8 cellular contexts compared by ENCODE assay signal in genomic region chr15:66504563-66505429, GRCh38. TPM values are rescaled to one million over a fixed set of nuclear protein-coding genes. Genes with fewer than 3 reads are reported as not detected.
DNase-seq lines count a peak whose midpoint lies in the region; ATAC-seq, FAIRE-seq and TF ChIP-seq lines count a peak whose summit lies in the region.

TSS of gene RPL4 (minus strand) at chr15:66504855. CDS start at chr15:66504790, 65 bp downstream.
TSS of gene ZWILCH (plus strand) at chr15:66505326. CDS start at chr15:66505339, 13 bp downstream.

- POLR2A ChIA-PET in CD4-positive, alpha-beta memory T cell (lab: Charles Lee; ENCODE audit: partially characterized antibody) = interaction anchor here (0.6 to 3.7 kb wide), 17 partner anchors 8 to 1394 kb away, joined by 3 to 44 read pairs (median 5); partner anchors contain the start of genes DIS3L, MAP2K1, RAB11A and SNAPC5
- POLR2A ChIA-PET in endothelial cell of umbilical vein (lab: Charles Lee) = interaction anchor here (1.2 kb wide), 1 partner anchor 610 kb away, joined by 3 read pairs; no protein-coding TSS in a partner anchor

- peaks cover 37% of the 10 kb centered on the region for H3K36me3 ChIP-seq in CD4-positive, alpha-beta memory T cell (ENCODE audit: insufficient read depth, low read length)
- peaks cover 51% of the 10 kb centered on the region for H3K36me3 ChIP-seq in OCI-LY1 (ENCODE audit: insufficient read depth, low read length)
- peaks cover 20 to 27% of the 10 kb centered on the region in 2 experiments for H3K36me3 ChIP-seq in endothelial cell of umbilical vein (ENCODE audit: control insufficient read depth in 2 of 2, extremely low read depth in 1 of 2, insufficient read depth in 2 of 2, low read length in 2 of 2)

- intact Hi-C loops in CD4-positive, alpha-beta memory T cell (cut with micrococcal nuclease) = loop anchor here (1.0 to 10.0 kb wide), 6 partner anchors 7 to 1200 kb away; partner anchors contain the start of genes MAP2K1, MAP2K5, RNU5B-1 and SNAPC5
- intact Hi-C loops in endothelial cell of umbilical vein (cut with micrococcal nuclease) = loop anchor here (2.0 to 5.0 kb wide), 3 partner anchors 62 to 348 kb away; partner anchors contain the start of gene SMAD6

- peaks cover 30 to 60% of the 10 kb centered on the region in 2 donors for H3K36me3 Mint-ChIP-seq in CD4-positive, alpha-beta memory T cell

- peak within 1 kb of the TSS; percentile 98 to 100 (median 100) for H3K4me3 Mint-ChIP-seq in CD4-positive, alpha-beta memory T cell

- H3K4me2 ChIP-seq in OCI-LY1 (ENCODE audit: low read length) (peak within 1 kb of the TSS; percentile 95), endothelial cell of umbilical vein (ENCODE audit: insufficient read depth, low read length) (peak within 1 kb of the TSS; percentile 98)

- no peaks in the 10 kb centered on the region for H4K20me1 ChIP-seq in OCI-LY1 (ENCODE audit: insufficient read depth, low read length)
- no peaks in the 10 kb centered on the region for H4K20me1 ChIP-seq in endothelial cell of umbilical vein (replicated peaks; ENCODE audit: control insufficient read depth, extremely low read depth, insufficient read depth, low read length)

- peak within 1 kb of the TSS; percentile 94; the same call in 1 of the 2 replicates for H2AFZ ChIP-seq in OCI-LY1 (ENCODE audit: low read length)
- H2AFZ ChIP-seq in endothelial cell of umbilical vein (ENCODE audit: low read depth, low read length) = peak within 1 kb of the TSS; percentile 84

- H3F3A ChIP-seq in OCI-LY1 (ENCODE audit: insufficient read depth, low read length) = peaks cover 16% of the 10 kb centered on the region

- H3K9ac ChIP-seq in OCI-LY1 (ENCODE audit: low read length) = peak within 1 kb of the TSS; percentile 89
- H3K9ac ChIP-seq in endothelial cell of umbilical vein (replicated peaks; ENCODE audit: extremely low read depth, insufficient read depth, low read length) = peak within 1 kb of the TSS; percentile 98

- peak; percentile 79 for FAIRE-seq in endothelial cell of umbilical vein (lab: Jason Lieb, UNC)

- H3K9me3 Mint-ChIP-seq in CD4-positive, alpha-beta memory T cell = peaks cover 0 to 3% (median 0%) of the 10 kb centered on the region in 8 donors

- H3K4me1 ChIP-seq in CD4-positive, alpha-beta memory T cell (ENCODE audit: insufficient read depth, low read length) = peaks cover 35% of the 10 kb centered on the region
- H3K4me1 ChIP-seq in OCI-LY1 (ENCODE audit: insufficient read depth, low read length, severe bottlenecking) (peaks cover 39% of the 10 kb centered on the region), endothelial cell of umbilical vein (ENCODE audit: control insufficient read depth, extremely low read depth, insufficient read depth, low read length) (peaks cover 28% of the 10 kb centered on the region)

- H3K27me3 ChIP-seq in CD4-positive, alpha-beta memory T cell (ENCODE audit: insufficient read depth, low read length) = no peaks in the 10 kb centered on the region
- H3K27me3 ChIP-seq in OCI-LY1 (ENCODE audit: insufficient read depth, low read length) (no peaks in the 10 kb centered on the region), endothelial cell of umbilical vein (ENCODE audit: control insufficient read depth in 2 of 2, insufficient read depth in 2 of 2, low read length in 2 of 2) (no peaks in the 10 kb centered on the region)

- peaks cover 47% of the 10 kb centered on the region for H3K79me2 ChIP-seq in OCI-LY1 (ENCODE audit: insufficient read depth, low read length)
- H3K79me2 ChIP-seq in endothelial cell of umbilical vein (ENCODE audit: control insufficient read depth, insufficient read depth, low read length) = peaks cover 74% of the 10 kb centered on the region

- TF ChIP-seq CTCF in OCI-LY1 (IDR thresholded peaks at IDR 0.05; ENCODE audit: low read length) (no peak), endothelial cell of umbilical vein (IDR thresholded peaks at IDR 0.05; ENCODE audit: extremely low read depth in 1 of 2, insufficient read depth in 1 of 2, low read depth in 1 of 2, low read length in 2 of 2) (no peak)

- CTCF ChIA-PET in CD4-positive, alpha-beta memory T cell (lab: Charles Lee; ENCODE audit: partially characterized antibody) = interaction anchor here (1.3 to 3.4 kb wide), 4 partner anchors 18 to 894 kb away, joined by 3 to 25 read pairs (median 4); partner anchors contain the start of gene MAP2K1
- CTCF ChIA-PET in endothelial cell of umbilical vein (lab: Charles Lee) = interaction anchor here (2.0 kb wide), 1 partner anchor 11 kb away, joined by 5 read pairs; no protein-coding TSS in a partner anchor

- no TSS peak for BruUV-seq in endothelial cell of umbilical vein (replicated peaks; lab: Mats Ljungman, UMichigan)

- peak; percentile 70 for ATAC-seq in GM19438 (IDR thresholded peaks at IDR 0.05; ENCODE audit: low read depth, unreplicated experiment)

- no peaks in the 10 kb centered on the region for H3K27me3 Mint-ChIP-seq in CD4-positive, alpha-beta memory T cell

- H3K9me3 ChIP-seq in CD4-positive, alpha-beta memory T cell (ENCODE audit: control insufficient read depth in 1 of 2, low read length in 2 of 2) = no peaks in the 10 kb centered on the region
- H3K9me3 ChIP-seq in OCI-LY1 (ENCODE audit: low read length) (no peaks in the 10 kb centered on the region), endothelial cell of umbilical vein (replicated peaks; ENCODE audit: control insufficient read depth, insufficient read depth, low read length) (no peaks in the 10 kb centered on the region)

- peak; percentile 79 for TF ChIP-seq POLR2A in endothelial cell of umbilical vein (IDR thresholded peaks at IDR 0.05; ENCODE audit: low read depth, low read length)

- no peaks in the 10 kb centered on the region for H3K9me1 ChIP-seq in endothelial cell of umbilical vein (replicated peaks; ENCODE audit: control insufficient read depth, extremely low read depth, insufficient read depth, low read length)

- dilution Hi-C loops in endothelial cell of umbilical vein (cut with MboI; ENCODE audit: extremely low pct_ligation_motif_present, low sequenced_read_pairs) = no loop called here

- peak within 1 kb of the TSS; percentile 96 to 100 (median 99) for H3K27ac Mint-ChIP-seq in CD4-positive, alpha-beta memory T cell

- H3K9me2 ChIP-seq in OCI-LY1 (ENCODE audit: low read depth, low read length) = no peaks in the 10 kb centered on the region

- peak within 1 kb of the TSS; percentile 86 to 97 for H3K4me3 ChIP-seq in CD4-positive, alpha-beta memory T cell (ENCODE audit: low read length in 2 of 2)
- H3K4me3 ChIP-seq in OCI-LY1 (ENCODE audit: low read depth, low read length, poor library complexity, severe bottlenecking) = peak within 1 kb of the TSS; percentile 96
- H3K4me3 ChIP-seq in endothelial cell of umbilical vein (replicated peaks in 1 of 3; ENCODE audit: insufficient read depth in 1 of 3, low read depth in 1 of 3, low read length in 3 of 3) = peak within 1 kb of the TSS; percentile 93 to 98 (median 98)

- peak; percentile 85 to 89 (median 88) for DNase-seq in CD4-positive, alpha-beta memory T cell
- DNase-seq in HK-2 (ENCODE audit: unreplicated experiment) (peak; percentile 70), endothelial cell of umbilical vein (ENCODE audit: low read depth, low spot score) (peak; percentile 86), middle frontal gyrus (ENCODE audit: extremely low spot score, low spot score) (peak; percentile 59)
- DNase-seq in activated CD8-positive, alpha-beta memory T cell treated with anti-CD3 and anti-CD28 coated beads, Interleukin-2, amount 50 U/mL, for 48 hours = peak; percentile 91
- DNase-seq in stimulated activated CD8-positive, alpha-beta memory T cell treated with anti-CD3 and anti-CD28 coated beads, Interleukin-2, amount 100 ng/mL, for 48 hours (ENCODE audit: low read depth in 2 of 2) = peak; percentile 65 to 68

- peak within 1 kb of the TSS; percentile 89 for H3K27ac ChIP-seq in CD4-positive, alpha-beta memory T cell (ENCODE audit: low read depth, low read length)
- peak within 1 kb of the TSS; percentile 86 for H3K27ac ChIP-seq in OCI-LY1 (ENCODE audit: low read depth, low read length, poor library complexity, severe bottlenecking)
- peak within 1 kb of the TSS; percentile 96 for H3K27ac ChIP-seq in endothelial cell of umbilical vein (ENCODE audit: insufficient read depth, low read depth, low read length)

- H3K4me1 Mint-ChIP-seq in CD4-positive, alpha-beta memory T cell = peaks cover 31 to 67% (median 41%) of the 10 kb centered on the region in 4 donors

TF ChIP-seq in endothelial cell of umbilical vein, 7 proteins besides CTCF, POLR2A, EP300 and RAD21 (continues in another document):
- TF ChIP-seq EZH2 (IDR thresholded peaks at IDR 0.05; ENCODE audit: borderline replicate concordance, low read depth, low read length, severe bottlenecking) = no peak
- peak; percentile 72 for TF ChIP-seq MYC (IDR thresholded peaks at IDR 0.05; ENCODE audit: low read depth, low read length)
- TF ChIP-seq POLR2AphosphoS5 (IDR thresholded peaks at IDR 0.05; ENCODE audit: insufficient read depth, low read depth, low read length) = peak; percentile 78
- no peak for TF ChIP-seq FOS (IDR thresholded peaks at IDR 0.05; ENCODE audit: borderline replicate concordance, insufficient read depth, low read length)
- no peak for TF ChIP-seq GATA2 (IDR thresholded peaks at IDR 0.05; ENCODE audit: insufficient read depth, insufficient read length, low read depth, low read length)
- TF ChIP-seq JUN (IDR thresholded peaks at IDR 0.05; ENCODE audit: borderline replicate concordance, insufficient read depth, insufficient read length, low read depth) = no peak

RNA-seq across cellular contexts. Expression of gene RPL4, which starts in this region (rescaled TPM):
- total RNA-seq in CD4-positive, alpha-beta memory T cell = 1,000 to 10,000 TPM; 3,820 to 4,004 TPM
- 1,000 to 10,000 TPM; 1,070 to 1,459 TPM for polyA plus RNA-seq in CD4-positive, alpha-beta memory T cell
- total RNA-seq in endothelial cell of umbilical vein = 2,534 and 2,598 TPM in 2 replicates
- polyA plus RNA-seq in endothelial cell of umbilical vein = 2,896 and 3,530 TPM in 2 replicates
- 4,505 and 4,880 TPM in 2 replicates for polyA plus RNA-seq in endothelial cell of umbilical vein (2011; cell fraction: cytosol; rRNA removed)
- polyA plus RNA-seq in endothelial cell of umbilical vein (2011; cell fraction: nucleus; rRNA removed) = 1,563 and 1,931 TPM in 2 replicates
- polyA plus RNA-seq in endothelial cell of umbilical vein (2012) = 2,845 and 3,612 TPM in 2 replicates
- polyA minus RNA-seq in endothelial cell of umbilical vein = 3,300 and 3,522 TPM in 2 replicates
- polyA minus RNA-seq in endothelial cell of umbilical vein (2011; cell fraction: cytosol; rRNA and poly(A)+ RNA removed) = 1,957 TPM
- polyA minus RNA-seq in endothelial cell of umbilical vein (2011; cell fraction: nucleus; rRNA and poly(A)+ RNA removed) = 399 and 512 TPM in 2 replicates

RNA-seq across cellular contexts. Expression of gene ZWILCH, which starts in this region (rescaled TPM):
- 1 to 10 TPM; 5.1 to 6.5 TPM for total RNA-seq in CD4-positive, alpha-beta memory T cell
- polyA plus RNA-seq in CD4-positive, alpha-beta memory T cell = 1 to 10 TPM; 6.2 to 7.2 TPM
- total RNA-seq in endothelial cell of umbilical vein = 28.8 and 29.8 TPM in 2 replicates
- 5.7 and 9.3 TPM in 2 replicates for polyA plus RNA-seq in endothelial cell of umbilical vein
- 16.8 and 17.1 TPM in 2 replicates for polyA plus RNA-seq in endothelial cell of umbilical vein (2011; cell fraction: cytosol; rRNA removed)
- 19.6 and 32.0 TPM in 2 replicates for polyA plus RNA-seq in endothelial cell of umbilical vein (2011; cell fraction: nucleus; rRNA removed)
- 15.7 and 28.2 TPM in 2 replicates for polyA plus RNA-seq in endothelial cell of umbilical vein (2012)
- polyA minus RNA-seq in endothelial cell of umbilical vein = 17.5 and 20.9 TPM in 2 replicates
- 47.4 TPM for polyA minus RNA-seq in endothelial cell of umbilical vein (2011; cell fraction: cytosol; rRNA and poly(A)+ RNA removed)
- 8.6 and 24.0 TPM in 2 replicates for polyA minus RNA-seq in endothelial cell of umbilical vein (2011; cell fraction: nucleus; rRNA and poly(A)+ RNA removed)

Comparison
In these comparisons a context has a peak if more than half of its experiments do, and no peak if none do; other contexts are left out.
1. Peak in every context shown above with its lines: DNase-seq, ATAC-seq, H3K4me3 ChIP-seq and H3K27ac ChIP-seq.